Comparison of ENCODE assay signal across 17 cellular contexts in genomic region chr19:47619763-47620162, GRCh38. TPM values are rescaled to one million over a fixed set of nuclear protein-coding genes. Genes with fewer than 3 reads are reported as not detected.
DNase-seq lines count a peak whose midpoint lies in the region; ATAC-seq and TF ChIP-seq lines count a peak whose summit lies in the region.
"Had no signal": no experiment of that assay in that cellular context is flagged by ENCODE, and none has a peak within 500 bp of the region (broad histone marks: within the 10 kb centered on the region; RNA-seq: fewer than 3 reads in every experiment).

No MANE protein-coding gene starts in this region.

- H3K79me1 ChIP-seq in mesenchymal stem cell (replicated peaks; ENCODE audit: low read length, poor library complexity, severe bottlenecking) = peaks cover 11% of the 10 kb centered on the region

- no peak overlapping the region for H2AFZ ChIP-seq in mesenchymal stem cell (ENCODE audit: low read depth, low read length)

- H3K27ac ChIP-seq in HUES6 (ENCODE audit: low read depth, low read length) (peak overlapping the region; percentile 35), sigmoid colon (peak overlapping the region; percentile 63 to 83 (median 76)), A673 (ENCODE audit: low read depth, low read length, poor library complexity, severe bottlenecking) (no peak overlapping the region), mesenchymal stem cell (ENCODE audit: low read length, poor library complexity, severe bottlenecking) (no peak overlapping the region)
- H3K27ac ChIP-seq: ascending aorta, suprapubic skin had no signal

- H3K9ac ChIP-seq in HUES6 (ENCODE audit: low read length) = peak overlapping the region; percentile 8
- H3K9ac ChIP-seq in mesenchymal stem cell (ENCODE audit: low read length) = no peak overlapping the region

- ATAC-seq in left colon = peak; percentile 54

- no peak overlapping the region for H4K91ac ChIP-seq in mesenchymal stem cell (ENCODE audit: low read length)

- CTCF ChIA-PET in A673 (lab: Charles Lee) = no interaction called here

- H2BK120ac ChIP-seq in mesenchymal stem cell (ENCODE audit: low read depth, low read length) = no peak overlapping the region

- no peak overlapping the region for H3K18ac ChIP-seq in mesenchymal stem cell (ENCODE audit: low read depth in 1 of 2, low read length in 2 of 2)

- peak overlapping the region in 1 of 2 experiments; percentile 18 for H3K14ac ChIP-seq in mesenchymal stem cell (ENCODE audit: low read length in 2 of 2)

- peak; percentile 74 for DNase-seq in choroid plexus epithelial cell (ENCODE audit: low read depth)
- DNase-seq in left colon = no peak
- DNase-seq in sigmoid colon = no peak
- DNase-seq in putamen (ENCODE audit: low spot score) = no peak
- DNase-seq in A673 (ENCODE audit: low spot score) = no peak
- no peak for DNase-seq in mesenchymal stem cell
- DNase-seq: activated CD4-positive, alpha-beta T cell treated with anti-CD3 and anti-CD28 coated beads, Interleukin-2, amount 10 ng/mL, durations not matched to agents 7 days and 5 days; activated naive CD4-positive, alpha-beta T cell treated with Interleukin-2 at 50 U/mL for 16 hours; HCEC 1CT; NCI-H2107; NCI-H748 treated with DMSO at 0.1 percent for 48 hours; stimulated activated CD4-positive, alpha-beta T cell treated with anti-CD3 and anti-CD28 coated beads, Interleukin-1b, Interleukin-23, amount 100 ng/mL, for 48 hours had no signal

- 76 to 80% methylated on average over 6 of the region's 6 CpGs for WGBS in sigmoid colon, 2 donors
- WGBS in mesenchymal stem cell = 58% methylated on average over 6 of the region's 6 CpGs

- peak overlapping the region in 1 of 2 experiments; percentile 35 for H3K23ac ChIP-seq in mesenchymal stem cell (ENCODE audit: low read length in 2 of 2)

- H2BK12ac ChIP-seq in mesenchymal stem cell (ENCODE audit: low read length in 2 of 2) = no peak overlapping the region

- H2BK5ac ChIP-seq in mesenchymal stem cell (ENCODE audit: low read depth, low read length, poor library complexity, severe bottlenecking) = no peak overlapping the region

- no peak overlapping the region for H2AK5ac ChIP-seq in mesenchymal stem cell (ENCODE audit: low read length, severe bottlenecking)

- POLR2A ChIA-PET in A673 (lab: Charles Lee; ENCODE audit: low non-redundant PET) = interaction anchor here (0.5 kb wide), 1 partner anchor 518 kb away, joined by 3 read pairs; no protein-coding TSS in a partner anchor

- TF ChIP-seq EP300 in sigmoid colon (IDR thresholded peaks at IDR 0.05) = no peak

- TF ChIP-seq POLR2A in sigmoid colon (IDR thresholded peaks at IDR 0.05) = no peak

- H3K27me3 ChIP-seq in HUES6 (ENCODE audit: control insufficient read depth, insufficient read depth, low read length) (no peaks in the 10 kb centered on the region), sigmoid colon (no peaks in the 10 kb centered on the region), A673 (replicated peaks; ENCODE audit: insufficient read depth, low read depth, low read length, poor library complexity) (no peaks in the 10 kb centered on the region), mesenchymal stem cell (ENCODE audit: control insufficient read depth in 1 of 2, insufficient read depth in 1 of 2, low read length in 2 of 2) (no peaks in the 10 kb centered on the region)
- H3K27me3 ChIP-seq: ascending aorta, suprapubic skin had no signal

- H3K4ac ChIP-seq in mesenchymal stem cell (ENCODE audit: low read depth in 1 of 2, low read length in 2 of 2) = no peak overlapping the region

- BruUV-seq in A673 (replicated peaks; lab: Mats Ljungman, UMichigan) = no TSS peak

- intact Hi-C loops in left colon (cut with DNase I, micrococcal nuclease) = no loop called here
- intact Hi-C loops in sigmoid colon (cut with DNase I) = no loop called here
- intact Hi-C loops in A673 (cut with micrococcal nuclease; ENCODE audit: unreplicated experiment) = no loop called here

- H3K4me1 ChIP-seq in HUES6 (ENCODE audit: control insufficient read depth, insufficient read depth, low read length) = peaks cover 59% of the 10 kb centered on the region
- peaks cover 0 to 69% (median 61%) of the 10 kb centered on the region in 4 donors for H3K4me1 ChIP-seq in sigmoid colon
- no peaks in the 10 kb centered on the region for H3K4me1 ChIP-seq in A673 (ENCODE audit: insufficient read depth, low read length, poor library complexity, severe bottlenecking)
- peaks cover 25% of the 10 kb centered on the region for H3K4me1 ChIP-seq in mesenchymal stem cell (ENCODE audit: control insufficient read depth, insufficient read depth, low read depth, low read length)
- H3K4me1 ChIP-seq: ascending aorta had no signal

- H3K9me3 ChIP-seq in HUES6 (ENCODE audit: control insufficient read depth, insufficient read depth, low read depth, low read length) (no peaks in the 10 kb centered on the region), sigmoid colon (no peaks in the 10 kb centered on the region), A673 (ENCODE audit: low read depth, low read length, poor library complexity, severe bottlenecking) (no peaks in the 10 kb centered on the region), mesenchymal stem cell (ENCODE audit: control insufficient read depth, low read length) (no peaks in the 10 kb centered on the region)
- H3K9me3 ChIP-seq: ascending aorta, suprapubic skin had no signal

- H3K4me3 ChIP-seq in HUES6 (ENCODE audit: low read depth, low read length) (peak overlapping the region; percentile 7; the same call in 1 of the 2 replicates), choroid plexus epithelial cell (ENCODE audit: low read depth, low read length) (no peak overlapping the region), sigmoid colon (no peak overlapping the region), A673 (ENCODE audit: low read depth, low read length, poor library complexity, severe bottlenecking) (no peak overlapping the region), mesenchymal stem cell (ENCODE audit: insufficient read depth in 1 of 2, low read depth in 1 of 2, low read length in 2 of 2) (no peak overlapping the region)
- H3K4me3 ChIP-seq: ascending aorta, suprapubic skin had no signal

- H3K36me3 ChIP-seq in HUES6 (ENCODE audit: control insufficient read depth, insufficient read depth, low read length) = 0 out of 2 replicates have a peak, but pooled peaks cover under 1% of the 10 kb centered on the region
- no peaks in the 10 kb centered on the region for H3K36me3 ChIP-seq in sigmoid colon
- no peaks in the 10 kb centered on the region for H3K36me3 ChIP-seq in A673 (ENCODE audit: insufficient read depth, low read length, poor library complexity, severe bottlenecking)
- peaks cover 28 to 29% of the 10 kb centered on the region in 2 experiments for H3K36me3 ChIP-seq in mesenchymal stem cell (ENCODE audit: control insufficient read depth in 1 of 2, insufficient read depth in 2 of 2, low read depth in 1 of 2, low read length in 2 of 2)
- H3K36me3 ChIP-seq: suprapubic skin had no signal

- H3K4me2 ChIP-seq in mesenchymal stem cell (ENCODE audit: low read length, poor library complexity, severe bottlenecking) = no peak overlapping the region

- TF ChIP-seq CTCF in choroid plexus epithelial cell (conservative IDR thresholded peaks at IDR 0.05; ENCODE audit: low read depth, low read length) (no peak), sigmoid colon (IDR thresholded peaks at IDR 0.05) (no peak), A673 (conservative IDR thresholded peaks at IDR 0.05; ENCODE audit: low read depth, low read length) (no peak)

- H4K8ac ChIP-seq in mesenchymal stem cell (ENCODE audit: low read length) = no peak overlapping the region

- H2BK15ac ChIP-seq in mesenchymal stem cell (ENCODE audit: low read depth, poor library complexity, severe bottlenecking) = no peak overlapping the region

RNA-seq across cellular contexts. Expression of gene BICRA, which starts 10.8 kb away (rescaled TPM):
- total RNA-seq in left colon (10 to 100 TPM; 14.9 to 16.8 TPM), sigmoid colon (10 to 100 TPM in 3 of 4 donors, 1 to 10 TPM in 1; 2.9 to 21.6 (median 11.2) TPM), A673 (2021) (23.1 and 24.3 TPM in 2 replicates)
- polyA plus RNA-seq in sigmoid colon = 10 to 100 TPM in 1 of 3 donors, 1 to 10 TPM in 2; 1.8 to 12.7 (median 2.5) TPM
- polyA plus RNA-seq in mesenchymal stem cell (2013, experiment 1 of 2) = 7.9 TPM
- polyA plus RNA-seq in mesenchymal stem cell (2013, experiment 2 of 2) = 7.3 TPM

RNA-seq across cellular contexts. Expression of gene ZNF541, which starts 46.8 kb away (rescaled TPM):
- total RNA-seq in left colon (under 1 TPM in 1 of 2 donors, not detected in 1; 0.11 TPM), sigmoid colon (1 to 10 TPM in 3 of 4 donors, not detected in 1; 1.1 to 1.7 (median 1.5) TPM), A673 (2021) (not detected in 2 replicates)
- polyA plus RNA-seq in sigmoid colon = under 1 TPM in 1 of 3 donors, not detected in 2; 0.22 TPM
- 0.03 TPM for polyA plus RNA-seq in mesenchymal stem cell (2013, experiment 1 of 2)
- 0.04 TPM for polyA plus RNA-seq in mesenchymal stem cell (2013, experiment 2 of 2)
- total RNA-seq: ascending aorta had no signal
- polyA plus RNA-seq: IgD-negative memory B cell, neural cell had no signal

Comparison
In these comparisons a context has a peak if more than half of its experiments do, and no peak if none do; other contexts are left out.
1. H3K27ac ChIP-seq: peak in HUES6 (single experiment) and sigmoid colon (4 of 4); none in A673 (single experiment) and mesenchymal stem cell (single experiment).